In the genomic region with DNA sequence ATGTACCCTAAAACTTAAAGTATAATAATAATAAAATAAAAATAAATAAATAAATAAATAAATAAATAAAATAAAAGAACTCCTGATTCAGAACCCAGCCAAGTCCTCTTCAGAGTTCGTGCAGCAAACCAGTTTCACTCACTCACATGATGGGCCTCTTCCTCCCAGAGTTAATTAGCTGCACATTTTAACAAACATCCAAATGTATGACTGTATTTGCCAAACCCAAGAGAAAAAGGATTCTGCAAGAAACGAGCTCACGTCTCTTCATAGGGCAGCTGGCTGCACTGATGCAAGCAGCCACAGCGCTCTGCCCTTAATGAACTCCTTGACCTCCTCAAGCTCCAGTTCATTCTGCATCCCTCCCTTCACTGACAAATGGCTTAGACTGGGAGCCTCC, we compare ENCODE assay signal across 17 cellular contexts. TPM values are rescaled to one million over a fixed set of nuclear protein-coding genes. Genes with fewer than 3 reads are reported as not detected.
DNase-seq lines count a peak whose midpoint lies in the region; ATAC-seq and TF ChIP-seq lines count a peak whose summit lies in the region.
"Had no signal": no experiment of that assay in that cellular context is flagged by ENCODE, and none has a peak within 500 bp of the region (broad histone marks: within the 10 kb centered on the region; RNA-seq: fewer than 3 reads in every experiment).

No MANE protein-coding gene starts in this region.

- H3K4me1 Mint-ChIP-seq in nephron progenitor cell (peaks cover 45% of the 10 kb centered on the region), type B pancreatic cell (ENCODE audit: unreplicated experiment) (peaks cover 6% of the 10 kb centered on the region)
- peaks cover 6% of the 10 kb centered on the region for H3K4me1 Mint-ChIP-seq in stimulated activated effector memory CD8-positive, alpha-beta T cell treated with anti-CD3 and anti-CD28 coated beads, Interleukin-12 subunit alpha, Interleukin-12 subunit beta, amount 100 ng/mL, for 72 hours
- H3K4me1 Mint-ChIP-seq: B cell had no signal

- TF ChIP-seq CTCF in BJ (IDR thresholded peaks at IDR 0.05; ENCODE audit: insufficient read depth, low read depth, low read length) (no peak), fibroblast of mammary gland (conservative IDR thresholded peaks at IDR 0.05; ENCODE audit: control insufficient read depth, insufficient read depth, low read depth, low read length) (no peak), nephron progenitor cell (IDR thresholded peaks at IDR 0.05) (no peak), type B pancreatic cell (conservative IDR thresholded peaks at IDR 0.05) (no peak)

- H3K4me3 ChIP-seq in BJ (ENCODE audit: low read depth, low read length) = no peak overlapping the region
- no peak overlapping the region for H3K4me3 ChIP-seq in fibroblast of mammary gland (ENCODE audit: control insufficient read depth, low read depth, low read length)

- POLR2A ChIA-PET in BJ (lab: Charles Lee) = no interaction called here

- H3K36me3 ChIP-seq in BJ (ENCODE audit: control insufficient read depth, insufficient read depth, low read length) = no peaks in the 10 kb centered on the region

- peaks cover 31% of the 10 kb centered on the region for H3K36me3 Mint-ChIP-seq in nephron progenitor cell (ENCODE audit: low read depth)
- H3K36me3 Mint-ChIP-seq in stimulated activated effector memory CD8-positive, alpha-beta T cell treated with anti-CD3 and anti-CD28 coated beads, Interleukin-12 subunit alpha, Interleukin-12 subunit beta, amount 100 ng/mL, for 72 hours = no peaks in the 10 kb centered on the region
- H3K36me3 Mint-ChIP-seq in type B pancreatic cell = peaks cover 23% of the 10 kb centered on the region

- H3K9me3 Mint-ChIP-seq in nephron progenitor cell (peaks cover 4% of the 10 kb centered on the region), type B pancreatic cell (peaks cover 3% of the 10 kb centered on the region)
- no peaks in the 10 kb centered on the region for H3K9me3 Mint-ChIP-seq in stimulated activated effector memory CD8-positive, alpha-beta T cell treated with anti-CD3 and anti-CD28 coated beads, Interleukin-12 subunit alpha, Interleukin-12 subunit beta, amount 100 ng/mL, for 72 hours
- H3K9me3 Mint-ChIP-seq: CD4-positive, alpha-beta T cell had no signal

- CTCF ChIA-PET in BJ (lab: Yijun Ruan, JAX) = interaction anchor here (1.1 to 1.5 kb wide), 2 partner anchors 8 to 63 kb away, joined by 3 to 8 read pairs; no protein-coding TSS in a partner anchor

- DNase-seq in BJ (ENCODE audit: low read depth) (peak; percentile 63), MV-4-11 (lab: John Stamatoyannopoulos, UW) (peak; percentile 53), fibroblast of mammary gland (ENCODE audit: low read depth) (peak; percentile 65), nephron progenitor cell (no peak), SHP77 treated with DMSO at 0.1 percent for 48 hours (lab: John Stamatoyannopoulos, UW) (no peak), NOMO-1 treated with dmso at 0.1 percent for 144 hours (lab: John Stamatoyannopoulos, UW; ENCODE audit: unreplicated experiment) (no peak), type B pancreatic cell (ENCODE audit: extremely low spot score, unreplicated experiment) (no peak)
- no peak for DNase-seq in stimulated activated effector memory CD8-positive, alpha-beta T cell treated with anti-CD3 and anti-CD28 coated beads, Interleukin-12 subunit alpha, Interleukin-12 subunit beta, amount 100 ng/mL, for 72 hours (ENCODE audit: low spot score in 2 of 2)
- DNase-seq: Caco-2; CD4-positive, alpha-beta T cell; GDM1; NCI-H1436; NK-92 treated with Interleukin-12 subunit alpha and Interleukin-12 subunit beta, amount 100 ng/mL, for 24 hours; OCI-M1; SHP77; SK-N-SH had no signal

- ATAC-seq in stimulated activated effector memory CD8-positive, alpha-beta T cell treated with anti-CD3 and anti-CD28 coated beads, Interleukin-12 subunit alpha, Interleukin-12 subunit beta, amount 100 ng/mL, for 72 hours = no peak

- H3K27me3 ChIP-seq in BJ (ENCODE audit: control insufficient read depth, insufficient read depth, low read length) = no peaks in the 10 kb centered on the region

- peaks cover 2% of the 10 kb centered on the region for H3K27me3 Mint-ChIP-seq in nephron progenitor cell (ENCODE audit: low read depth, poor library complexity)
- no peaks in the 10 kb centered on the region for H3K27me3 Mint-ChIP-seq in type B pancreatic cell
- H3K27me3 Mint-ChIP-seq: B cell; CD4-positive, alpha-beta T cell had no signal

- H3K4me3 Mint-ChIP-seq in nephron progenitor cell (no peak overlapping the region), type B pancreatic cell (no peak overlapping the region)
- H3K4me3 Mint-ChIP-seq in stimulated activated effector memory CD8-positive, alpha-beta T cell treated with anti-CD3 and anti-CD28 coated beads, Interleukin-12 subunit alpha, Interleukin-12 subunit beta, amount 100 ng/mL, for 72 hours = no peak overlapping the region
- H3K4me3 Mint-ChIP-seq: B cell; CD4-positive, alpha-beta T cell had no signal

- peak overlapping the region; percentile 37 for H3K27ac Mint-ChIP-seq in nephron progenitor cell
- H3K27ac Mint-ChIP-seq in stimulated activated effector memory CD8-positive, alpha-beta T cell treated with anti-CD3 and anti-CD28 coated beads, Interleukin-12 subunit alpha, Interleukin-12 subunit beta, amount 100 ng/mL, for 72 hours = no peak overlapping the region
- no peak overlapping the region for H3K27ac Mint-ChIP-seq in type B pancreatic cell
- H3K27ac Mint-ChIP-seq: B cell; CD4-positive, alpha-beta T cell had no signal

RNA-seq across cellular contexts. Expression of gene MREG, which starts 55.1 kb away (rescaled TPM):
- polyA plus RNA-seq in BJ (2011; rRNA removed) = 1.1 and 1.7 TPM in 2 replicates
- polyA minus RNA-seq in BJ (2011; rRNA and poly(A)+ RNA removed) = 0.71 and 0.77 TPM in 2 replicates
- total RNA-seq in type B pancreatic cell (ENCODE audit: low replicate concordance) = 15.7 and 21.2 TPM in 2 replicates

Comparison
In these comparisons a context has a peak if more than half of its experiments do, and no peak if none do; other contexts are left out.
1. DNase-seq: peak in BJ (single experiment), MV-4-11 (single experiment) and fibroblast of mammary gland (single experiment); none in nephron progenitor cell (single experiment), SHP77 treated with DMSO at 0.1 percent for 48 hours (single experiment), NOMO-1 treated with dmso at 0.1 percent for 144 hours (single experiment), stimulated activated effector memory CD8-positive, alpha-beta T cell treated with anti-CD3 and anti-CD28 coated beads, Interleukin-12 subunit alpha, Interleukin-12 subunit beta, amount 100 ng/mL, for 72 hours (0 of 2) and type B pancreatic cell (single experiment).